In genomic region chr19:12156254-12157058, GRCh38 we compare ENCODE assay signal across 8 cellular contexts. TPM values are rescaled to one million over a fixed set of nuclear protein-coding genes. Genes with fewer than 3 reads are reported as not detected.
DNase-seq lines count a peak whose midpoint lies in the region; ATAC-seq, FAIRE-seq and TF ChIP-seq lines count a peak whose summit lies in the region.

Gene ZNF625 (minus strand): TSS chr19:12156734. CDS start chr19:12156558, 176 bp downstream.

- peak within 1 kb of the TSS; percentile 89 for H3K27ac Mint-ChIP-seq in astrocyte (ENCODE audit: unreplicated experiment)

- no peaks in the 10 kb centered on the region for H3K9me3 ChIP-seq in BE2C
- no peaks in the 10 kb centered on the region for H3K9me3 ChIP-seq in astrocyte (ENCODE audit: insufficient read depth, low read depth, low read length)
- no peaks in the 10 kb centered on the region for H3K9me3 ChIP-seq in right cardiac atrium (ENCODE audit: control insufficient read depth, low read length)
- H3K9me3 ChIP-seq in trophoblast cell (ENCODE audit: insufficient read depth, low read depth, low read length) = no peaks in the 10 kb centered on the region

- peaks cover 6% of the 10 kb centered on the region for H3K79me1 ChIP-seq in trophoblast cell (ENCODE audit: low read length)

- no peaks in the 10 kb centered on the region for H3K9me3 Mint-ChIP-seq in astrocyte (ENCODE audit: unreplicated experiment)

- peak within 1 kb of the TSS; percentile 77 for H4K12ac ChIP-seq in trophoblast cell (ENCODE audit: low read depth, low read length)

- H3K27me3 ChIP-seq in BE2C (no peaks in the 10 kb centered on the region), astrocyte (ENCODE audit: insufficient read depth, low read length) (no peaks in the 10 kb centered on the region), right cardiac atrium (ENCODE audit: control insufficient read depth, insufficient read depth) (no peaks in the 10 kb centered on the region), trophoblast cell (ENCODE audit: insufficient read depth, low read length) (no peaks in the 10 kb centered on the region)

- H4K8ac ChIP-seq in trophoblast cell (ENCODE audit: low read depth, low read length) = peak within 1 kb of the TSS; percentile 89

- peak within 1 kb of the TSS; percentile 14 for H2BK120ac ChIP-seq in trophoblast cell (ENCODE audit: insufficient read depth, low read length, poor library complexity)

- H2BK12ac ChIP-seq in trophoblast cell (ENCODE audit: low read length) = no peak within 1 kb of the TSS

- peaks cover 11% of the 10 kb centered on the region for H4K20me1 ChIP-seq in astrocyte (ENCODE audit: insufficient read depth, low read length)

- peak within 1 kb of the TSS; percentile 88 for H3K4me2 ChIP-seq in astrocyte (ENCODE audit: low read length)
- H3K4me2 ChIP-seq in trophoblast cell (ENCODE audit: low read length) = peak within 1 kb of the TSS; percentile 85

- H3K9ac ChIP-seq in astrocyte (ENCODE audit: low read length) (peak within 1 kb of the TSS; percentile 91), trophoblast cell (ENCODE audit: low read length) (peak within 1 kb of the TSS; percentile 78)

- peak; percentile 95 for DNase-seq in BE2C
- peak; percentile 49 for DNase-seq in HS-5 (ENCODE audit: low read depth)
- peak; percentile 99 for DNase-seq in OCI-M2 (lab: John Stamatoyannopoulos, UW; ENCODE audit: unreplicated experiment)
- DNase-seq in astrocyte (ENCODE audit: low read depth) = peak; percentile 89
- peak; percentile 92 to 96 (median 95) for DNase-seq in right cardiac atrium
- DNase-seq in trophoblast cell = peak; percentile 89
- DNase-seq in DMS153 (lab: John Stamatoyannopoulos, UW) = no peak

- H2AFZ ChIP-seq in astrocyte (ENCODE audit: low read depth, low read length) (peak within 1 kb of the TSS; percentile 93), trophoblast cell (ENCODE audit: insufficient read depth, low read length, poor library complexity) (peak within 1 kb of the TSS; percentile 85)

- H3K27me3 Mint-ChIP-seq in astrocyte (ENCODE audit: low read depth, unreplicated experiment) = no peaks in the 10 kb centered on the region

- H3K4me1 ChIP-seq in BE2C = no peaks in the 10 kb centered on the region; the same call in 1 of the 2 replicates
- H3K4me1 ChIP-seq in astrocyte (ENCODE audit: insufficient read depth, low read length) = no peaks in the 10 kb centered on the region
- peaks cover 2% of the 10 kb centered on the region for H3K4me1 ChIP-seq in right cardiac atrium (ENCODE audit: control insufficient read depth, insufficient read depth, low read length)
- H3K4me1 ChIP-seq in trophoblast cell (ENCODE audit: control insufficient read depth in 1 of 2, insufficient read depth in 2 of 2, low read length in 2 of 2) = peaks cover 0 to 3% of the 10 kb centered on the region in 2 experiments

- H4K91ac ChIP-seq in trophoblast cell (ENCODE audit: low read depth, low read length) = peak within 1 kb of the TSS; percentile 77

- H3K4me3 ChIP-seq in BE2C (ENCODE audit: low read depth, low read length) (peak within 1 kb of the TSS; percentile 90), astrocyte (ENCODE audit: insufficient read depth, low read depth, low read length) (peak within 1 kb of the TSS; percentile 80), right cardiac atrium (ENCODE audit: low read length) (peak within 1 kb of the TSS; percentile 98), trophoblast cell (ENCODE audit: low read depth, low read length) (peak within 1 kb of the TSS; percentile 88)

- H3K4ac ChIP-seq in trophoblast cell (ENCODE audit: low read depth, low read length) = peak within 1 kb of the TSS; percentile 87

- FAIRE-seq in astrocyte (lab: Jason Lieb, UNC) = no peak

- H2BK5ac ChIP-seq in trophoblast cell (ENCODE audit: low read depth, low read length, poor library complexity) = peak within 1 kb of the TSS; percentile 41

- H3K27ac ChIP-seq in astrocyte (ENCODE audit: low read depth, low read length) = peak within 1 kb of the TSS; percentile 54
- H3K27ac ChIP-seq in right cardiac atrium (ENCODE audit: low read length) = peak within 1 kb of the TSS; percentile 32
- H3K27ac ChIP-seq in trophoblast cell (ENCODE audit: low read depth, low read length) = peak within 1 kb of the TSS; percentile 52

- TF ChIP-seq CTCF in BE2C (IDR thresholded peaks at IDR 0.05; ENCODE audit: low read depth, low read length) = no peak
- no peak for TF ChIP-seq CTCF in astrocyte (IDR thresholded peaks at IDR 0.05; ENCODE audit: insufficient read depth, low read depth, low read length)

- no peak within 1 kb of the TSS for H2AK5ac ChIP-seq in trophoblast cell (ENCODE audit: low read length)

- H3K14ac ChIP-seq in trophoblast cell (ENCODE audit: low read length) = peak within 1 kb of the TSS; percentile 88

- intact Hi-C loops in right cardiac atrium (cut with DNase I) = no loop called here

- under 1% methylated on average over 57 of the region's 57 CpGs for WGBS in right cardiac atrium
- WGBS in trophoblast cell (ENCODE audit: extremely low coverage, insufficient coverage, insufficient read length) = no CpG with 5 or more reads among the region's 57 CpGs

- H3K23ac ChIP-seq in trophoblast cell (ENCODE audit: low read length) = no peak within 1 kb of the TSS

- H3K36me3 Mint-ChIP-seq in astrocyte (ENCODE audit: low read depth, unreplicated experiment) = peaks cover 9% of the 10 kb centered on the region

- H3K4me1 Mint-ChIP-seq in astrocyte (ENCODE audit: low read depth, unreplicated experiment) = peaks cover 3% of the 10 kb centered on the region

- H3K36me3 ChIP-seq in BE2C (peaks cover 23% of the 10 kb centered on the region), astrocyte (ENCODE audit: insufficient read depth, low read length) (peaks cover 8% of the 10 kb centered on the region), trophoblast cell (ENCODE audit: control insufficient read depth in 1 of 2, insufficient read depth in 2 of 2, low read length in 2 of 2) (peaks cover 3 to 5% of the 10 kb centered on the region in 2 experiments)

- peak within 1 kb of the TSS; percentile 55 for H3K18ac ChIP-seq in trophoblast cell (ENCODE audit: low read length)

- H3K4me3 Mint-ChIP-seq in astrocyte (ENCODE audit: unreplicated experiment) = peak within 1 kb of the TSS; percentile 93

- peaks cover 42% of the 10 kb centered on the region for H3K79me2 ChIP-seq in astrocyte (ENCODE audit: insufficient read depth, low read length)
- peaks cover 8% of the 10 kb centered on the region for H3K79me2 ChIP-seq in trophoblast cell (ENCODE audit: control insufficient read depth, insufficient read depth, low read length, poor library complexity)

- ATAC-seq in GM18907 (IDR thresholded peaks at IDR 0.05; ENCODE audit: unreplicated experiment) (peak; percentile 73), right cardiac atrium (peak; percentile 99)

RNA-seq across cellular contexts. Expression of gene ZNF625, which starts in this region (rescaled TPM):
- 2.2 TPM for polyA plus RNA-seq in BE2C (2012; ENCODE audit: insufficient read depth, insufficient read length, low read depth)
- total RNA-seq in astrocyte = 13.7 and 16.1 TPM in 2 replicates
- total RNA-seq in right cardiac atrium = 1 to 10 TPM; 4.3 to 7.0 (median 5.4) TPM
- 1.2 TPM for polyA plus RNA-seq in right cardiac atrium
- 5.6 and 6.6 TPM in 2 replicates for polyA plus RNA-seq in trophoblast cell (2013)
